In genomic region chr1:26210471-26210870, GRCh38 we compare ENCODE assay signal across 23 cellular contexts. TPM values are rescaled to one million over a fixed set of nuclear protein-coding genes. Genes with fewer than 3 reads are reported as not detected.
"Had no signal": no experiment of that assay in that cellular context is flagged by ENCODE, and none has a peak within 500 bp of the region (broad histone marks: within the 10 kb centered on the region; RNA-seq: fewer than 3 reads in every experiment).

No MANE protein-coding gene starts in this region.

- H3K27ac ChIP-seq: esophagus squamous epithelium, gastroesophageal sphincter, parathyroid adenoma, thoracic aorta, vagina had no signal

- H3K9me3 Mint-ChIP-seq: activated CD4-positive, alpha-beta memory T cell treated with anti-CD3 and anti-CD28 coated beads for 36 hours; activated naive CD8-positive, alpha-beta T cell treated with anti-CD3 and anti-CD28 coated beads, Interleukin-2, amount 50 U/mL, for 24 hours; endodermal cell; mesothelial cell of epicardium; natural killer cell treated with Interleukin-12 subunit alpha and Interleukin-12 subunit beta and Interleukin-15 and Interleukin-18, amount 100 ng/mL, for 72 hours; stimulated activated naive B cell treated with anti-CD40 and anti-IgM and Interleukin-4, amounts not matched to agents 10 μg/mL and 1 μg/mL and 100 μg/mL, for 72 hours; type B pancreatic cell had no signal

- ATAC-seq: activated naive CD8-positive, alpha-beta T cell treated with anti-CD3 and anti-CD28 coated beads, Interleukin-2, amount 50 U/mL, for 24 hours; gastroesophageal sphincter; natural killer cell treated with Interleukin-12 subunit alpha and Interleukin-12 subunit beta and Interleukin-15 and Interleukin-18, amount 100 ng/mL, for 72 hours; sciatic nerve; stimulated activated naive B cell treated with anti-CD40 and anti-IgM and Interleukin-4, amounts not matched to agents 10 μg/mL and 1 μg/mL and 100 μg/mL, for 72 hours had no signal

- H3K4me3 ChIP-seq: esophagus squamous epithelium, gastroesophageal sphincter, lung, thoracic aorta, vagina had no signal

- H3K4me3 Mint-ChIP-seq: activated CD4-positive, alpha-beta memory T cell treated with anti-CD3 and anti-CD28 coated beads for 36 hours; activated naive CD8-positive, alpha-beta T cell treated with anti-CD3 and anti-CD28 coated beads, Interleukin-2, amount 50 U/mL, for 24 hours; endodermal cell; mesothelial cell of epicardium; natural killer cell treated with Interleukin-12 subunit alpha and Interleukin-12 subunit beta and Interleukin-15 and Interleukin-18, amount 100 ng/mL, for 72 hours; stimulated activated naive B cell treated with anti-CD40 and anti-IgM and Interleukin-4, amounts not matched to agents 10 μg/mL and 1 μg/mL and 100 μg/mL, for 72 hours; type B pancreatic cell had no signal

- H3K27me3 ChIP-seq: esophagus squamous epithelium, gastroesophageal sphincter, vagina had no signal

- H3K36me3 Mint-ChIP-seq: activated CD4-positive, alpha-beta memory T cell treated with anti-CD3 and anti-CD28 coated beads for 36 hours; mesothelial cell of epicardium; natural killer cell treated with Interleukin-12 subunit alpha and Interleukin-12 subunit beta and Interleukin-15 and Interleukin-18, amount 100 ng/mL, for 72 hours; stimulated activated naive B cell treated with anti-CD40 and anti-IgM and Interleukin-4, amounts not matched to agents 10 μg/mL and 1 μg/mL and 100 μg/mL, for 72 hours; type B pancreatic cell had no signal

- H3K9me3 ChIP-seq: esophagus squamous epithelium, gastroesophageal sphincter, thoracic aorta, vagina had no signal

- H2AFZ ChIP-seq: parathyroid adenoma had no signal

- FAIRE-seq: keratinocyte had no signal

- H3K36me3 ChIP-seq: esophagus squamous epithelium, gastroesophageal sphincter, thoracic aorta, vagina had no signal

- H3K79me2 ChIP-seq: parathyroid adenoma had no signal

- DNase-seq: activated CD4-positive, alpha-beta memory T cell treated with anti-CD3 and anti-CD28 coated beads for 36 hours; activated CD4-positive, alpha-beta T cell treated with anti-CD3 and anti-CD28 coated beads for 48 hours; activated gamma-delta T cell; activated naive CD4-positive, alpha-beta T cell treated with anti-CD3 and anti-CD28 coated beads, Interleukin-2, amount 50 U/mL, for 16 hours; activated naive CD8-positive, alpha-beta T cell treated with anti-CD3 and anti-CD28 coated beads, Interleukin-2, amount 50 U/mL, for 24 hours; cortex of kidney; endodermal cell; esophagus squamous epithelium; head of caudate nucleus; stimulated activated CD4-positive, alpha-beta T cell treated with anti-CD3 and anti-CD28 coated beads, Interleukin-2, amount 100 ng/mL, for 48 hours; stimulated activated CD8-positive, alpha-beta memory T cell treated with anti-CD3 and anti-CD28 coated beads, Interleukin-4, amount 100 ng/mL, for 48 hours; stimulated activated naive B cell treated with anti-CD40 and anti-IgM and Interleukin-4, amounts not matched to agents 10 μg/mL and 1 μg/mL and 100 μg/mL, for 72 hours had no signal

- H3K9ac ChIP-seq: parathyroid adenoma had no signal

- H3K27ac Mint-ChIP-seq: activated CD4-positive, alpha-beta memory T cell treated with anti-CD3 and anti-CD28 coated beads for 36 hours; activated naive CD8-positive, alpha-beta T cell treated with anti-CD3 and anti-CD28 coated beads, Interleukin-2, amount 50 U/mL, for 24 hours; endodermal cell; mesothelial cell of epicardium; natural killer cell treated with Interleukin-12 subunit alpha and Interleukin-12 subunit beta and Interleukin-15 and Interleukin-18, amount 100 ng/mL, for 72 hours; stimulated activated naive B cell treated with anti-CD40 and anti-IgM and Interleukin-4, amounts not matched to agents 10 μg/mL and 1 μg/mL and 100 μg/mL, for 72 hours; type B pancreatic cell had no signal

- H3K4me1 Mint-ChIP-seq: activated naive CD8-positive, alpha-beta T cell treated with anti-CD3 and anti-CD28 coated beads, Interleukin-2, amount 50 U/mL, for 24 hours; endodermal cell; mesothelial cell of epicardium; stimulated activated naive B cell treated with anti-CD40 and anti-IgM and Interleukin-4, amounts not matched to agents 10 μg/mL and 1 μg/mL and 100 μg/mL, for 72 hours had no signal

- H3K27me3 Mint-ChIP-seq: activated CD4-positive, alpha-beta memory T cell treated with anti-CD3 and anti-CD28 coated beads for 36 hours; activated naive CD8-positive, alpha-beta T cell treated with anti-CD3 and anti-CD28 coated beads, Interleukin-2, amount 50 U/mL, for 24 hours; type B pancreatic cell had no signal

- H3K4me1 ChIP-seq: esophagus squamous epithelium, gastroesophageal sphincter, parathyroid adenoma, vagina had no signal

RNA-seq across cellular contexts. Expression of gene CATSPER4, which starts 20.1 kb away (rescaled TPM):
- total RNA-seq: activated CD4-positive, alpha-beta memory T cell treated with anti-CD3 and anti-CD28 coated beads for 36 hours; esophagus squamous epithelium; gastroesophageal sphincter; lung; natural killer cell treated with Interleukin-12 subunit alpha and Interleukin-12 subunit beta and Interleukin-15 and Interleukin-18, amount 100 ng/mL, for 72 hours; sciatic nerve; T-helper 2 cell treated with Interferon-gamma antibody and Interleukin-4, amounts not matched to agents 100 ng/mL and 5 ng/mL, for 36 hours; thoracic aorta; vagina had no signal
- polyA plus RNA-seq: lung had no signal

RNA-seq across cellular contexts. Expression of gene ZNF593OS, which starts 38.8 kb away (rescaled TPM):
- total RNA-seq: activated CD4-positive, alpha-beta memory T cell treated with anti-CD3 and anti-CD28 coated beads for 36 hours; endodermal cell; esophagus squamous epithelium; gastroesophageal sphincter; lung; mesothelial cell of epicardium; natural killer cell treated with Interleukin-12 subunit alpha and Interleukin-12 subunit beta and Interleukin-15 and Interleukin-18, amount 100 ng/mL, for 72 hours; sciatic nerve; T-helper 2 cell treated with Interferon-gamma antibody and Interleukin-4, amounts not matched to agents 100 ng/mL and 5 ng/mL, for 36 hours; thoracic aorta; vagina had no signal
- polyA plus RNA-seq: keratinocyte had no signal
